Comparison of ENCODE assay signal across 32 cellular contexts in the genomic region with DNA sequence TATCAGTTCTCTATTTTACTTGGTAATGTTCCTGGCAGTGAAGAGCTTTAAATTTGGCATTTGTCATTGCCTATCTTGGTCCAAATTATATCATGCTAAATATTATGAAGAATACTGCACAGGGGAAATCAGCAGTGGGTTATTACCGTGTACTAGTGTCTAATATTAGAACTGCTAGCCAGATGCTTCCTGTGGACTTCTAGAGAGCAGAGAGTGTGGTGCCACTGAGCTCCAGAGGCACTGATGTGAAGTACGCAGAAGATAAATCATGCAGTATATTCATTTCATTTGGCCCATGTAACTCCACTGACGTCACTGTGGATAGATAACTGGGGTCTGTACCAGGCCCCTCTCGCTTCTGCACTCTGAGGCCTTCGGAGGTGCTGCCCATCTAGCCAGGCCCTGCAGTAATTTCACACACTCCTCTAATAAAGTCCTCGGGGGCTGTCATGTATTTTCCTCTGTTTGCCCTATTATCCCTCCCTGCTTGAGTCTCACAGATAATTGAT.
DNase-seq lines count a peak whose midpoint lies in the region; ATAC-seq and TF ChIP-seq lines count a peak whose summit lies in the region.
"Had no signal": no experiment of that assay in that cellular context is flagged by ENCODE, and none has a peak within 500 bp of the region (broad histone marks: within the 10 kb centered on the region; RNA-seq: fewer than 3 reads in every experiment).

No MANE protein-coding gene starts in this region.

- H3K9ac ChIP-seq in BLaER1: peak overlapping the region; percentile 75

- H3K9me3 ChIP-seq in BLaER1: peaks cover 15% of the 10 kb centered on the region
- H3K9me3 ChIP-seq in CD4-positive, alpha-beta memory T cell (ENCODE audit: control insufficient read depth in 1 of 2, low read length in 2 of 2): no peaks in the 10 kb centered on the region
- H3K9me3 ChIP-seq: A549, breast epithelium, Caco-2, suprapubic skin had no signal

- no peak for DNase-seq in activated B cell treated with CpG ODN at 0.5 μM for 24 hours
- DNase-seq in CD4-positive, alpha-beta memory T cell: no peak
- DNase-seq in SW 1271 (lab: John Stamatoyannopoulos, UW): no peak
- DNase-seq in OCI-M2 (lab: John Stamatoyannopoulos, UW; ENCODE audit: unreplicated experiment): no peak
- DNase-seq: activated CD4-positive, alpha-beta T cell treated with anti-CD3 and anti-CD28 coated beads, Interleukin-2, amount 50 U/mL, for 1 hour; activated naive CD4-positive, alpha-beta T cell treated with anti-CD3 and anti-CD28 coated beads, Interleukin-2, amount 50 U/mL, for 16 hours; amygdala; Caco-2; DND-41; effector memory CD4-positive, alpha-beta T cell; foreskin fibroblast; immature natural killer cell; left ventricle myocardium inferior; natural killer cell; NCI-H1105 treated with DMSO at 0.1 percent for 48 hours; NCI-H2029 treated with DMSO at 0.1 percent for 48 hours; NCI-H226; NCI-H748 treated with DMSO at 0.1 percent for 48 hours; RPMI8226 had no signal

- ATAC-seq in GM18868 (IDR thresholded peaks at IDR 0.05; ENCODE audit: unreplicated experiment): peak; percentile 50
- ATAC-seq in HG02642 (IDR thresholded peaks at IDR 0.05; ENCODE audit: poor library complexity, unreplicated experiment): peak; percentile 49
- peak; percentile 90 for ATAC-seq in activated B cell treated with CpG ODN at 0.5 μM for 24 hours (ENCODE audit: low read depth)
- no peak for ATAC-seq in GM21360 (IDR thresholded peaks at IDR 0.05; ENCODE audit: unreplicated experiment)
- ATAC-seq: A549; GM12878; natural killer cell; stimulated activated effector memory CD8-positive, alpha-beta T cell treated with anti-CD3 and anti-CD28 coated beads, Interleukin-12 subunit alpha, Interleukin-12 subunit beta, amount 100 ng/mL, for 72 hours had no signal

- intact Hi-C loops in activated B cell treated with CpG ODN at 0.5 μM for 24 hours (cut with micrococcal nuclease): loop anchor here (1.0 to 5.0 kb wide), 2 partner anchors 16 to 145 kb away; no protein-coding TSS in a partner anchor
- intact Hi-C loops in CD4-positive, alpha-beta memory T cell (cut with micrococcal nuclease): no loop called here

- H3K4me3 ChIP-seq in BLaER1: peak overlapping the region; percentile 37; the same call in 1 of the 2 replicates
- H3K4me3 ChIP-seq in CD4-positive, alpha-beta memory T cell (ENCODE audit: low read length in 2 of 2): no peak overlapping the region
- H3K4me3 ChIP-seq: A549, breast epithelium, GM12878, hepatocyte, left ventricle myocardium inferior, SK-N-MC, suprapubic skin had no signal

- H3K27ac ChIP-seq in BLaER1: peak overlapping the region; percentile 89
- H3K27ac ChIP-seq in CD4-positive, alpha-beta memory T cell (ENCODE audit: low read depth, low read length): no peak overlapping the region
- H3K27ac ChIP-seq: A549, breast epithelium, hepatocyte, left ventricle myocardium inferior, SK-N-MC, suprapubic skin had no signal

- peak overlapping the region; percentile 65 for H3K27ac Mint-ChIP-seq in activated B cell treated with CpG ODN at 0.5 μM for 24 hours
- H3K27ac Mint-ChIP-seq in CD4-positive, alpha-beta memory T cell: no peak overlapping the region
- H3K27ac Mint-ChIP-seq: activated T-helper 1 cell treated with anti-CD3 and anti-CD28 coated beads, Interleukin-12 subunit alpha, Interleukin-12 subunit beta, Interleukin-2, Interleukin-4 antibody, amounts not matched to agents 30 ng/mL and 10 ng/mL and 1 ng/mL, durations not matched to agents 14 hours and 24 hours and 36 hours; immature natural killer cell; mesothelial cell of epicardium; natural killer cell; stimulated activated effector memory CD8-positive, alpha-beta T cell treated with anti-CD3 and anti-CD28 coated beads, Interleukin-12 subunit alpha, Interleukin-12 subunit beta, amount 100 ng/mL, for 72 hours had no signal

- peaks cover 32% of the 10 kb centered on the region for H3K4me1 Mint-ChIP-seq in activated B cell treated with CpG ODN at 0.5 μM for 24 hours
- H3K4me1 Mint-ChIP-seq in CD4-positive, alpha-beta memory T cell: no peaks in the 10 kb centered on the region
- H3K4me1 Mint-ChIP-seq: immature natural killer cell; natural killer cell; stimulated activated effector memory CD8-positive, alpha-beta T cell treated with anti-CD3 and anti-CD28 coated beads, Interleukin-12 subunit alpha, Interleukin-12 subunit beta, amount 100 ng/mL, for 72 hours had no signal

- POLR2A ChIA-PET in activated B cell treated with CpG ODN at 0.5 μM for 24 hours (lab: Charles Lee): interaction anchor here (1.3 to 1.5 kb wide), 2 partner anchors 14 to 16 kb away, joined by 4 to 8 read pairs; no protein-coding TSS in a partner anchor
- POLR2A ChIA-PET in CD4-positive, alpha-beta memory T cell (lab: Charles Lee; ENCODE audit: partially characterized antibody): no interaction called here

- peaks cover 58% of the 10 kb centered on the region for H3K4me1 ChIP-seq in BLaER1
- no peaks in the 10 kb centered on the region for H3K4me1 ChIP-seq in CD4-positive, alpha-beta memory T cell (ENCODE audit: insufficient read depth, low read length)
- H3K4me1 ChIP-seq: A549, breast epithelium, Caco-2, left ventricle myocardium inferior, suprapubic skin had no signal

- H4K20me1 ChIP-seq in BLaER1: no peaks in the 10 kb centered on the region

- no peaks in the 10 kb centered on the region for H3K36me3 ChIP-seq in BLaER1
- no peaks in the 10 kb centered on the region for H3K36me3 ChIP-seq in CD4-positive, alpha-beta memory T cell (ENCODE audit: insufficient read depth, low read length)
- H3K36me3 ChIP-seq: breast epithelium had no signal

- peaks cover 3% of the 10 kb centered on the region for H3K9me3 Mint-ChIP-seq in activated B cell treated with CpG ODN at 0.5 μM for 24 hours
- no peaks in the 10 kb centered on the region for H3K9me3 Mint-ChIP-seq in CD4-positive, alpha-beta memory T cell
- H3K9me3 Mint-ChIP-seq: activated T-helper 1 cell treated with anti-CD3 and anti-CD28 coated beads, Interleukin-12 subunit alpha, Interleukin-12 subunit beta, Interleukin-2, Interleukin-4 antibody, amounts not matched to agents 30 ng/mL and 10 ng/mL and 1 ng/mL, durations not matched to agents 14 hours and 24 hours and 36 hours; immature natural killer cell; natural killer cell; stimulated activated effector memory CD8-positive, alpha-beta T cell treated with anti-CD3 and anti-CD28 coated beads, Interleukin-12 subunit alpha, Interleukin-12 subunit beta, amount 100 ng/mL, for 72 hours had no signal

- TF ChIP-seq CTCF in activated B cell treated with CpG ODN at 0.5 μM for 24 hours (IDR thresholded peaks at IDR 0.05): no peak

- H3K4me3 Mint-ChIP-seq in activated B cell treated with CpG ODN at 0.5 μM for 24 hours: peak overlapping the region; percentile 47
- H3K4me3 Mint-ChIP-seq in CD4-positive, alpha-beta memory T cell: no peak overlapping the region
- H3K4me3 Mint-ChIP-seq: activated T-helper 1 cell treated with anti-CD3 and anti-CD28 coated beads, Interleukin-12 subunit alpha, Interleukin-12 subunit beta, Interleukin-2, Interleukin-4 antibody, amounts not matched to agents 30 ng/mL and 10 ng/mL and 1 ng/mL, durations not matched to agents 14 hours and 24 hours and 36 hours; immature natural killer cell; mesothelial cell of epicardium; natural killer cell; stimulated activated effector memory CD8-positive, alpha-beta T cell treated with anti-CD3 and anti-CD28 coated beads, Interleukin-12 subunit alpha, Interleukin-12 subunit beta, amount 100 ng/mL, for 72 hours had no signal

- H3K27me3 Mint-ChIP-seq in activated B cell treated with CpG ODN at 0.5 μM for 24 hours: no peaks in the 10 kb centered on the region
- H3K27me3 Mint-ChIP-seq in CD4-positive, alpha-beta memory T cell: no peaks in the 10 kb centered on the region

- CTCF ChIA-PET in activated B cell treated with CpG ODN at 0.5 μM for 24 hours (lab: Charles Lee): interaction anchor here (1.2 to 2.0 kb wide), 3 partner anchors 15 to 147 kb away, joined by 4 to 6 read pairs (median 5); no protein-coding TSS in a partner anchor
- CTCF ChIA-PET in CD4-positive, alpha-beta memory T cell (lab: Charles Lee; ENCODE audit: partially characterized antibody): interaction anchor here (0.9 kb wide), 1 partner anchor 147 kb away, joined by 3 read pairs; no protein-coding TSS in a partner anchor

- H3K4me2 ChIP-seq in BLaER1: peak overlapping the region; percentile 92
- H3K4me2 ChIP-seq: A549, hepatocyte had no signal

- H3K36me3 Mint-ChIP-seq in activated B cell treated with CpG ODN at 0.5 μM for 24 hours (ENCODE audit: low read depth): peaks cover 32% of the 10 kb centered on the region
- peaks cover 21 to 41% of the 10 kb centered on the region in 2 donors for H3K36me3 Mint-ChIP-seq in CD4-positive, alpha-beta memory T cell
- H3K36me3 Mint-ChIP-seq: immature natural killer cell; natural killer cell; stimulated activated effector memory CD8-positive, alpha-beta T cell treated with anti-CD3 and anti-CD28 coated beads, Interleukin-12 subunit alpha, Interleukin-12 subunit beta, amount 100 ng/mL, for 72 hours had no signal

- H3K27me3 ChIP-seq in BLaER1: no peaks in the 10 kb centered on the region
- H3K27me3 ChIP-seq in CD4-positive, alpha-beta memory T cell (ENCODE audit: insufficient read depth, low read length): no peaks in the 10 kb centered on the region
- H3K27me3 ChIP-seq: breast epithelium, suprapubic skin had no signal
